In the genomic region with DNA sequence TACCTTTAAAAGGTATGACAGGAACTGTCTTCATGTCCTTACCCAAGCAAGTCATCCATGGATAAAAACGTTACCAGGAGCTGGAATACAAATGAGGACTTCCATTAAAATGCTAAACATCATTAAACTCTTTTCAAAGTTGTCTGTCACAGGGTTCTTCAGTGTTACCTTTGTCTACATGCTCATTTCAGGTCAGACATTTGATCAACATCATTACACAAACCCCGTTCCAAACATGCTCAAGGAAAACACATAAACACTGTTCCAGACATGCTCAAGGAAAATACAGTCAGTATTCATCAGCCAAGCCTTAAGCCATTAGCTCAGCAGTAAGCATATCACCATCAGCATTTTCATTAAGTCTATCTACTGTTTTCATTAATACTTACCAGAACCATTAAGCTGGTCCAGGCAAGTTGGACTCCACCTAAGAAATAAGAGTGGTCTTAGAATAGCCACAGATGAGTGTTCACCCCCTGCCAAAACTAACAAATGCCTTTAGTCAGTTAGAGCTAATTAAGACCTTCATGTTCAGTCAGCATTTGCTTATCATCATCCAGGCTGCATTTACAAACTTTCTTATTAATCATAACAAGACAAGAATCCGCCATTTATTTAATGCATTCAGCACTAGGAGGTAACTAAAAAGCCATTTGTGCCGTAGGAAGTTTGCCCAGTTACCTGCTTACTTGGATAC, we compare ENCODE assay signal across 10 cellular contexts. TPM values are rescaled to one million over a fixed set of nuclear protein-coding genes. Genes with fewer than 3 reads are reported as not detected.
DNase-seq lines count a peak whose midpoint lies in the region; ATAC-seq, FAIRE-seq and TF ChIP-seq lines count a peak whose summit lies in the region.
"Had no signal": no experiment of that assay in that cellular context is flagged by ENCODE, and none has a peak within 500 bp of the region (broad histone marks: within the 10 kb centered on the region; RNA-seq: fewer than 3 reads in every experiment).

No MANE protein-coding gene starts in this region.

- peaks cover 48% of the 10 kb centered on the region for H3K4me1 Mint-ChIP-seq in nephron progenitor cell

- no peaks in the 10 kb centered on the region for H3K9me3 Mint-ChIP-seq in nephron progenitor cell

- TF ChIP-seq CTCF in coronary artery (IDR thresholded peaks at IDR 0.05) = no peak
- TF ChIP-seq CTCF in nephron progenitor cell (IDR thresholded peaks at IDR 0.05) = no peak

- no peak for ATAC-seq in HG02938 (IDR thresholded peaks at IDR 0.05; ENCODE audit: unreplicated experiment)

- peaks cover 4% of the 10 kb centered on the region for H3K27me3 Mint-ChIP-seq in nephron progenitor cell (ENCODE audit: low read depth, poor library complexity)

- H3K27ac Mint-ChIP-seq in nephron progenitor cell = peak overlapping the region; percentile 99

- H3K36me3 Mint-ChIP-seq in nephron progenitor cell (ENCODE audit: low read depth) = peaks cover 51% of the 10 kb centered on the region

- H3K4me3 ChIP-seq in coronary artery = peak overlapping the region; percentile 96

- no peak for FAIRE-seq in frontal cortex (lab: Jason Lieb, UNC)

- peak overlapping the region; percentile 94 for H3K4me3 Mint-ChIP-seq in nephron progenitor cell

- DNase-seq in EL = peak; percentile 25
- peak; percentile 51 for DNase-seq in NAMALWA (ENCODE audit: low spot score)
- no peak for DNase-seq in coronary artery (ENCODE audit: low spot score)
- DNase-seq in nephron progenitor cell = no peak
- DNase-seq in COLO668 (lab: John Stamatoyannopoulos, UW; ENCODE audit: unreplicated experiment) = no peak
- no peak for DNase-seq in frontal cortex (ENCODE audit: low spot score in 2 of 2)
- no peak for DNase-seq in superior temporal gyrus (ENCODE audit: extremely low spot score)

- peak overlapping the region in 1 of 2 donors; percentile 99 for H3K27ac ChIP-seq in coronary artery

RNA-seq across cellular contexts. Expression of a gene that starts 2.2 kb away (rescaled TPM):
- 760 TPM for total RNA-seq in frontal cortex

RNA-seq across cellular contexts. Expression of a gene that starts 2.6 kb away (rescaled TPM):
- total RNA-seq in frontal cortex = 33.4 TPM

RNA-seq across cellular contexts. Expression of a gene that starts 40.9 kb away (rescaled TPM):
- 19.6 TPM for total RNA-seq in frontal cortex

RNA-seq across cellular contexts. Expression of a gene that starts 41.1 kb away (rescaled TPM):
- 17.1 TPM for total RNA-seq in frontal cortex

RNA-seq across cellular contexts. Expression of a gene that starts 51.5 kb away (rescaled TPM):
- total RNA-seq in frontal cortex = not detected
- total RNA-seq: H4; T-helper 1 cell treated with Interleukin-12 subunit alpha and Interleukin-12 subunit beta and Interleukin-4 antibody, amounts not matched to agents 30 ng/mL and 1 ng/mL, for 36 hours had no signal

Comparison
In these comparisons a context has a peak if more than half of its experiments do, and no peak if none do; other contexts are left out.
1. DNase-seq: peak in EL (single experiment) and NAMALWA (single experiment); none in coronary artery (single experiment), nephron progenitor cell (single experiment), COLO668 (single experiment), frontal cortex (0 of 2) and superior temporal gyrus (single experiment).